Comparison of ENCODE assay signal across 14 cellular contexts in the genomic region with DNA sequence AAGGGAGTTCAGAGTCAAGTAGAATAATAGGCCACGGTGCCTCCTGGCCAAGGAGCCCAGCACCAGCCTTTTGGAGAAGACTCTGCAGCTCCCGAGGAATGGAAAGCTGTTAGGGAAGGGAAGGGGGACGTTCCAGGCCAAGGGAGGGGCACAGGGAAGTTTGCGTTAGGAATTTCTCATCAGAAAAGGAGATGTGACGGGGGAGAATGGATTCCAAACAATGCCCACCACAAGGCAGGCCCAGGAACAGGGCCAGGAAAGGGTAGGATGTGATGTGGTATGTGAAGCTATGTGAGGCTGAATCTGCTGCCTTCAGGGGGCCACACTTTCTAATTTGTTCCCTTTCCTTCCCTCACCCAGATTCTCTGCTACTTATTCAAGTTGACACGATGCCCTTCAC.
"Had no signal": no experiment of that assay in that cellular context is flagged by ENCODE, and none has a peak within 500 bp of the region (broad histone marks: within the 10 kb centered on the region; RNA-seq: fewer than 3 reads in every experiment).

No MANE protein-coding gene starts in this region.

- DNase-seq: activated CD4-positive, alpha-beta memory T cell treated with anti-CD3 and anti-CD28 coated beads, Interleukin-2, amount 10 ng/mL, durations not matched to agents 7 days and 5 days; activated CD4-positive, CD25-positive, alpha-beta regulatory T cell treated with anti-CD3 and anti-CD28 coated beads, Interleukin-2, amount 50 U/mL, for 72 hours; activated naive CD4-positive, alpha-beta T cell treated with anti-CD3 and anti-CD28 coated beads, Interleukin-2, amount 50 U/mL, for 16 hours; adrenal gland; brain microvascular endothelial cell; cerebellar nuclear complex; erythroblast; hypothalamus; ovary; small intestine; stimulated activated naive B cell treated with anti-CD40 and anti-IgM and Interleukin-4, amounts not matched to agents 10 μg/mL and 1 μg/mL and 100 μg/mL, for 72 hours had no signal

- H3K27me3 Mint-ChIP-seq: activated CD4-positive, alpha-beta memory T cell treated with anti-CD3 and anti-CD28 coated beads, Interleukin-2, amount 10 ng/mL, durations not matched to agents 7 days and 5 days; dendritic cell treated with granulocyte-macrophage colony-stimulating factor and Interleukin-4, amounts not matched to agents 40 ng/mL and 50 ng/mL, for 4 days; stimulated activated naive B cell treated with anti-CD40 and anti-IgM and Interleukin-4, amounts not matched to agents 10 μg/mL and 1 μg/mL and 100 μg/mL, for 72 hours had no signal

- ATAC-seq: stimulated activated naive B cell treated with anti-CD40 and anti-IgM and Interleukin-4, amounts not matched to agents 10 μg/mL and 1 μg/mL and 100 μg/mL, for 72 hours had no signal

- H3K27ac Mint-ChIP-seq: activated CD4-positive, alpha-beta memory T cell treated with anti-CD3 and anti-CD28 coated beads, Interleukin-2, amount 10 ng/mL, durations not matched to agents 7 days and 5 days; dendritic cell treated with granulocyte-macrophage colony-stimulating factor and Interleukin-4, amounts not matched to agents 40 ng/mL and 50 ng/mL, for 4 days; stimulated activated naive B cell treated with anti-CD40 and anti-IgM and Interleukin-4, amounts not matched to agents 10 μg/mL and 1 μg/mL and 100 μg/mL, for 72 hours had no signal

- H3K27ac ChIP-seq: adrenal gland, brain microvascular endothelial cell, ovary, SJSA1 had no signal

- H3K9me3 ChIP-seq: adrenal gland, ovary, SJSA1 had no signal

- FAIRE-seq: small intestine had no signal

- H3K4me3 Mint-ChIP-seq: activated CD4-positive, alpha-beta memory T cell treated with anti-CD3 and anti-CD28 coated beads, Interleukin-2, amount 10 ng/mL, durations not matched to agents 7 days and 5 days; dendritic cell treated with granulocyte-macrophage colony-stimulating factor and Interleukin-4, amounts not matched to agents 40 ng/mL and 50 ng/mL, for 4 days; neural crest cell; stimulated activated naive B cell treated with anti-CD40 and anti-IgM and Interleukin-4, amounts not matched to agents 10 μg/mL and 1 μg/mL and 100 μg/mL, for 72 hours had no signal

- H3K4me1 Mint-ChIP-seq: neural crest cell had no signal

- H3K27me3 ChIP-seq: adrenal gland, brain microvascular endothelial cell, ovary, SJSA1 had no signal

- H3K36me3 ChIP-seq: brain microvascular endothelial cell, ovary had no signal

- H3K9me3 Mint-ChIP-seq: activated CD4-positive, alpha-beta memory T cell treated with anti-CD3 and anti-CD28 coated beads, Interleukin-2, amount 10 ng/mL, durations not matched to agents 7 days and 5 days; dendritic cell treated with granulocyte-macrophage colony-stimulating factor and Interleukin-4, amounts not matched to agents 40 ng/mL and 50 ng/mL, for 4 days; neural crest cell; stimulated activated naive B cell treated with anti-CD40 and anti-IgM and Interleukin-4, amounts not matched to agents 10 μg/mL and 1 μg/mL and 100 μg/mL, for 72 hours had no signal

- H3K4me3 ChIP-seq: adrenal gland, ovary, SJSA1 had no signal
